In the genomic region with DNA sequence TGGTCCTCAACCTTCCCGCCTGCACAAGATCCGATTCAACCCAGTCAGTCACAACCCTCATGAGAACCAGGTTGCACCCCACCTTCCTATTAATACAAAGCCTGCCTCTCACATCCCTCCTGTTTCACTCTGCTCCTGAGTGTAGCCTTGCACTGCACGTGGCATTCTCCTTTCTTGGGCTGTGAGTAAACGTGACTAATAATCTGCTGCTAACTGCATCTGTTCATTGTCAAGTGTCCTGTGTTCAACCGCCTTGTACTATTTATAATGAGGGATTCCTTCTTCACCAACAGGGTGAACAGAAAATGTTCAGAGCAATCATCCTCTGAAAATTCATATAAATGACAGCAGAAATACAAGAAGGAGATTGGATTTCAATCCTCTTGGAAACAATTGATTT, we compare ENCODE assay signal across 2 cellular contexts.
TF ChIP-seq lines count a peak whose summit lies in the region.

No MANE protein-coding gene starts in this region.

TF ChIP-seq in SK-N-SH treated with all-trans-retinoic acid at 6 μM for 48 hours, 23 proteins besides CTCF, POLR2A, EP300 and RAD21:
- TF ChIP-seq OSR1 (CRISPR knock-in tag; IDR thresholded peaks at IDR 0.05), result no peak
- no peak for TF ChIP-seq ISL1 (CRISPR knock-in tag; IDR thresholded peaks at IDR 0.05)
- no peak for TF ChIP-seq SNAI2 (CRISPR knock-in tag; IDR thresholded peaks at IDR 0.05)
- no peak for TF ChIP-seq ZFP3 (CRISPR knock-in tag; IDR thresholded peaks at IDR 0.05)
- TF ChIP-seq TCF4 (CRISPR knock-in tag; IDR thresholded peaks at IDR 0.05; ENCODE audit: borderline replicate concordance), result no peak
- no peak for TF ChIP-seq ZNF565 (CRISPR knock-in tag; conservative IDR thresholded peaks at IDR 0.05; ENCODE audit: low read depth)
- no peak for TF ChIP-seq ARNTL (CRISPR knock-in tag; IDR thresholded peaks at IDR 0.05; ENCODE audit: borderline replicate concordance, low read depth)
- TF ChIP-seq CSDC2 (CRISPR knock-in tag; IDR thresholded peaks at IDR 0.05), result no peak
- TF ChIP-seq ESRRG (CRISPR knock-in tag; IDR thresholded peaks at IDR 0.05), result no peak
- TF ChIP-seq, protein P1, sequence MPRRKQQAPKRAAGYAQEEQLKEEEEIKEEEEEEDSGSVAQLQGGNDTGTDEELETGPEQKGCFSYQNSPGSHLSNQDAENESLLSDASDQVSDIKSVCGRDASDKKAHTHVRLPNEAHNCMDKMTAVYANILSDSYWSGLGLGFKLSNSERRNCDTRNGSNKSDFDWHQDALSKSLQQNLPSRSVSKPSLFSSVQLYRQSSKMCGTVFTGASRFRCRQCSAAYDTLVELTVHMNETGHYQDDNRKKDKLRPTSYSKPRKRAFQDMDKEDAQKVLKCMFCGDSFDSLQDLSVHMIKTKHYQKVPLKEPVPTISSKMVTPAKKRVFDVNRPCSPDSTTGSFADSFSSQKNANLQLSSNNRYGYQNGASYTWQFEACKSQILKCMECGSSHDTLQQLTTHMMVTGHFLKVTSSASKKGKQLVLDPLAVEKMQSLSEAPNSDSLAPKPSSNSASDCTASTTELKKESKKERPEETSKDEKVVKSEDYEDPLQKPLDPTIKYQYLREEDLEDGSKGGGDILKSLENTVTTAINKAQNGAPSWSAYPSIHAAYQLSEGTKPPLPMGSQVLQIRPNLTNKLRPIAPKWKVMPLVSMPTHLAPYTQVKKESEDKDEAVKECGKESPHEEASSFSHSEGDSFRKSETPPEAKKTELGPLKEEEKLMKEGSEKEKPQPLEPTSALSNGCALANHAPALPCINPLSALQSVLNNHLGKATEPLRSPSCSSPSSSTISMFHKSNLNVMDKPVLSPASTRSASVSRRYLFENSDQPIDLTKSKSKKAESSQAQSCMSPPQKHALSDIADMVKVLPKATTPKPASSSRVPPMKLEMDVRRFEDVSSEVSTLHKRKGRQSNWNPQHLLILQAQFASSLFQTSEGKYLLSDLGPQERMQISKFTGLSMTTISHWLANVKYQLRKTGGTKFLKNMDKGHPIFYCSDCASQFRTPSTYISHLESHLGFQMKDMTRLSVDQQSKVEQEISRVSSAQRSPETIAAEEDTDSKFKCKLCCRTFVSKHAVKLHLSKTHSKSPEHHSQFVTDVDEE (CRISPR knock-in tag; IDR thresholded peaks at IDR 0.05), result no peak
- no peak for TF ChIP-seq GLIS3 (CRISPR knock-in tag; IDR thresholded peaks at IDR 0.05)
- TF ChIP-seq, protein P2, sequence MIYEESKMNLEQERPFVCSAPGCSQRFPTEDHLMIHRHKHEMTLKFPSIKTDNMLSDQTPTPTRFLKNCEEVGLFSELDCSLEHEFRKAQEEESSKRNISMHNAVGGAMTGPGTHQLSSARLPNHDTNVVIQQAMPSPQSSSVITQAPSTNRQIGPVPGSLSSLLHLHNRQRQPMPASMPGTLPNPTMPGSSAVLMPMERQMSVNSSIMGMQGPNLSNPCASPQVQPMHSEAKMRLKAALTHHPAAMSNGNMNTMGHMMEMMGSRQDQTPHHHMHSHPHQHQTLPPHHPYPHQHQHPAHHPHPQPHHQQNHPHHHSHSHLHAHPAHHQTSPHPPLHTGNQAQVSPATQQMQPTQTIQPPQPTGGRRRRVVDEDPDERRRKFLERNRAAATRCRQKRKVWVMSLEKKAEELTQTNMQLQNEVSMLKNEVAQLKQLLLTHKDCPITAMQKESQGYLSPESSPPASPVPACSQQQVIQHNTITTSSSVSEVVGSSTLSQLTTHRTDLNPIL (CRISPR knock-in tag; IDR thresholded peaks at IDR 0.05; ENCODE audit: low read depth), result no peak
- TF ChIP-seq RARB (CRISPR knock-in tag; IDR thresholded peaks at IDR 0.05), result no peak
- no peak for TF ChIP-seq ZFP30 (CRISPR knock-in tag; IDR thresholded peaks at IDR 0.05)
- TF ChIP-seq, protein P3, sequence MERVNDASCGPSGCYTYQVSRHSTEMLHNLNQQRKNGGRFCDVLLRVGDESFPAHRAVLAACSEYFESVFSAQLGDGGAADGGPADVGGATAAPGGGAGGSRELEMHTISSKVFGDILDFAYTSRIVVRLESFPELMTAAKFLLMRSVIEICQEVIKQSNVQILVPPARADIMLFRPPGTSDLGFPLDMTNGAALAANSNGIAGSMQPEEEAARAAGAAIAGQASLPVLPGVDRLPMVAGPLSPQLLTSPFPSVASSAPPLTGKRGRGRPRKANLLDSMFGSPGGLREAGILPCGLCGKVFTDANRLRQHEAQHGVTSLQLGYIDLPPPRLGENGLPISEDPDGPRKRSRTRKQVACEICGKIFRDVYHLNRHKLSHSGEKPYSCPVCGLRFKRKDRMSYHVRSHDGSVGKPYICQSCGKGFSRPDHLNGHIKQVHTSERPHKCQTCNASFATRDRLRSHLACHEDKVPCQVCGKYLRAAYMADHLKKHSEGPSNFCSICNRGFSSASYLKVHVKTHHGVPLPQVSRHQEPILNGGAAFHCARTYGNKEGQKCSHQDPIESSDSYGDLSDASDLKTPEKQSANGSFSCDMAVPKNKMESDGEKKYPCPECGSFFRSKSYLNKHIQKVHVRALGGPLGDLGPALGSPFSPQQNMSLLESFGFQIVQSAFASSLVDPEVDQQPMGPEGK (CRISPR knock-in tag; IDR thresholded peaks at IDR 0.05; ENCODE audit: borderline replicate concordance), result no peak
- TF ChIP-seq TOX (CRISPR knock-in tag; IDR thresholded peaks at IDR 0.05; ENCODE audit: borderline replicate concordance), result no peak
- TF ChIP-seq, protein P4, sequence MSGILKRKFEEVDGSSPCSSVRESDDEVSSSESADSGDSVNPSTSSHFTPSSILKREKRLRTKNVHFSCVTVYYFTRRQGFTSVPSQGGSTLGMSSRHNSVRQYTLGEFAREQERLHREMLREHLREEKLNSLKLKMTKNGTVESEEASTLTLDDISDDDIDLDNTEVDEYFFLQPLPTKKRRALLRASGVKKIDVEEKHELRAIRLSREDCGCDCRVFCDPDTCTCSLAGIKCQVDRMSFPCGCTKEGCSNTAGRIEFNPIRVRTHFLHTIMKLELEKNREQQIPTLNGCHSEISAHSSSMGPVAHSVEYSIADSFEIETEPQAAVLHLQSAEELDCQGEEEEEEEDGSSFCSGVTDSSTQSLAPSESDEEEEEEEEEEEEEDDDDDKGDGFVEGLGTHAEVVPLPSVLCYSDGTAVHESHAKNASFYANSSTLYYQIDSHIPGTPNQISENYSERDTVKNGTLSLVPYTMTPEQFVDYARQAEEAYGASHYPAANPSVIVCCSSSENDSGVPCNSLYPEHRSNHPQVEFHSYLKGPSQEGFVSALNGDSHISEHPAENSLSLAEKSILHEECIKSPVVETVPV (CRISPR knock-in tag; IDR thresholded peaks at IDR 0.05), result no peak

TF ChIP-seq in SK-N-SH, 30 proteins besides CTCF, POLR2A, EP300 and RAD21:
- TF ChIP-seq NRF1 (IDR thresholded peaks at IDR 0.05; ENCODE audit: low read depth, low read length) (no peak), RXRA (IDR thresholded peaks at IDR 0.05; ENCODE audit: borderline replicate concordance, low read depth) (no peak), POLR2AphosphoS5 (IDR thresholded peaks at IDR 0.05; ENCODE audit: low read depth, low read length) (no peak), MEF2A (IDR thresholded peaks at IDR 0.05; ENCODE audit: borderline replicate concordance, low read depth) (no peak), CHD2 (IDR thresholded peaks at IDR 0.05; ENCODE audit: low read length, partially characterized antibody) (no peak), GABPA (IDR thresholded peaks at IDR 0.05; ENCODE audit: low read depth) (no peak), MXI1 (IDR thresholded peaks at IDR 0.05; ENCODE audit: low read depth, low read length) (no peak), TCF12 (IDR thresholded peaks at IDR 0.05) (no peak), RFX5 (IDR thresholded peaks at IDR 0.05; ENCODE audit: low read length) (no peak), EZH2phosphoT487 (IDR thresholded peaks at IDR 0.05; ENCODE audit: borderline replicate concordance, low read depth) (no peak), RCOR1 (IDR thresholded peaks at IDR 0.05; ENCODE audit: low read length) (no peak)
- TF ChIP-seq, protein P5, sequence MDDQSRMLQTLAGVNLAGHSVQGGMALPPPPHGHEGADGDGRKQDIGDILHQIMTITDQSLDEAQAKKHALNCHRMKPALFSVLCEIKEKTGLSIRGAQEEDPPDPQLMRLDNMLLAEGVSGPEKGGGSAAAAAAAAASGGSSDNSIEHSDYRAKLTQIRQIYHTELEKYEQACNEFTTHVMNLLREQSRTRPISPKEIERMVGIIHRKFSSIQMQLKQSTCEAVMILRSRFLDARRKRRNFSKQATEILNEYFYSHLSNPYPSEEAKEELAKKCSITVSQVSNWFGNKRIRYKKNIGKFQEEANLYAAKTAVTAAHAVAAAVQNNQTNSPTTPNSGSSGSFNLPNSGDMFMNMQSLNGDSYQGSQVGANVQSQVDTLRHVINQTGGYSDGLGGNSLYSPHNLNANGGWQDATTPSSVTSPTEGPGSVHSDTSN (IDR thresholded peaks at IDR 0.05), result no peak
- TF ChIP-seq, protein P6, sequence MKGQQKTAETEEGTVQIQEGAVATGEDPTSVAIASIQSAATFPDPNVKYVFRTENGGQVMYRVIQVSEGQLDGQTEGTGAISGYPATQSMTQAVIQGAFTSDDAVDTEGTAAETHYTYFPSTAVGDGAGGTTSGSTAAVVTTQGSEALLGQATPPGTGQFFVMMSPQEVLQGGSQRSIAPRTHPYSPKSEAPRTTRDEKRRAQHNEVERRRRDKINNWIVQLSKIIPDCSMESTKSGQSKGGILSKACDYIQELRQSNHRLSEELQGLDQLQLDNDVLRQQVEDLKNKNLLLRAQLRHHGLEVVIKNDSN (IDR thresholded peaks at IDR 0.05; ENCODE audit: borderline replicate concordance, low read depth), result no peak
